ENCODE assay signal across 10 cellular contexts in genomic region chr3:160616721-160617120, GRCh38. TPM values are rescaled to one million over a fixed set of nuclear protein-coding genes. Genes with fewer than 3 reads are reported as not detected.
DNase-seq lines count a peak whose midpoint lies in the region; FAIRE-seq and TF ChIP-seq lines count a peak whose summit lies in the region.
"Had no signal": no experiment of that assay in that cellular context is flagged by ENCODE, and none has a peak within 500 bp of the region (broad histone marks: within the 10 kb centered on the region; RNA-seq: fewer than 3 reads in every experiment).

No MANE protein-coding gene starts in this region.

- 72% methylated on average over 2 of the region's 2 CpGs for WGBS in urinary bladder

- H3K27me3 ChIP-seq in bronchial epithelial cell (ENCODE audit: control insufficient read depth, insufficient read depth, low read length), result no peaks in the 10 kb centered on the region

- H3K4me1 ChIP-seq in urinary bladder (ENCODE audit: insufficient read depth), result no peaks in the 10 kb centered on the region

- DNase-seq in HS-5 (ENCODE audit: low read depth) (peak; percentile 29), bronchial epithelial cell (ENCODE audit: low read depth) (peak; percentile 68), islet precursor cell (peak; percentile 68), Kasumi-1 (lab: John Stamatoyannopoulos, UW) (no peak)
- no peak for DNase-seq in activated effector memory CD4-positive, alpha-beta T cell treated with Interleukin-2 at 50 U/mL for 16 hours
- DNase-seq in stimulated activated CD4-positive, alpha-beta T cell treated with anti-CD3 and anti-CD28 coated beads, Interleukin-1b, Interleukin-23, amount 100 ng/mL, for 48 hours, result no peak
- DNase-seq: activated CD8-positive, alpha-beta T cell treated with anti-CD3 and anti-CD28 coated beads for 36 hours; effector CD8-positive, alpha-beta T cell had no signal

- peak; percentile 47 for FAIRE-seq in bronchial epithelial cell (lab: Jason Lieb, UNC)
- FAIRE-seq: GM12892 had no signal

- no peak for TF ChIP-seq CTCF in bronchial epithelial cell (IDR thresholded peaks at IDR 0.05; ENCODE audit: insufficient read depth, low read length, severe bottlenecking)

- H3K4me3 ChIP-seq in bronchial epithelial cell (ENCODE audit: low read depth, low read length) (no peak overlapping the region), urinary bladder (ENCODE audit: low read depth, low read length) (no peak overlapping the region)

- H3K36me3 ChIP-seq in bronchial epithelial cell (ENCODE audit: control insufficient read depth, insufficient read depth, low read length), result no peaks in the 10 kb centered on the region
- H3K36me3 ChIP-seq in urinary bladder (ENCODE audit: insufficient read depth), result no peaks in the 10 kb centered on the region

- peak overlapping the region; percentile 28 for H3K27ac ChIP-seq in urinary bladder (ENCODE audit: low read depth)

RNA-seq across cellular contexts. Expression of gene KPNA4, which starts 51.4 kb away (rescaled TPM):
- total RNA-seq in bronchial epithelial cell, result 39.5 and 51.7 TPM in 2 replicates
- total RNA-seq in urinary bladder, result 39.7 TPM
- 18.2 TPM for polyA plus RNA-seq in urinary bladder

Comparison
In these comparisons a context has a peak if more than half of its experiments do, and no peak if none do; other contexts are left out.
1. DNase-seq: peak in HS-5 (single experiment), bronchial epithelial cell (single experiment) and islet precursor cell (single experiment); none in activated effector memory CD4-positive, alpha-beta T cell treated with Interleukin-2 at 50 U/mL for 16 hours (single experiment), Kasumi-1 (0 of 2) and stimulated activated CD4-positive, alpha-beta T cell treated with anti-CD3 and anti-CD28 coated beads, Interleukin-1b, Interleukin-23, amount 100 ng/mL, for 48 hours (single experiment).